8 cellular contexts compared by ENCODE assay signal in the genomic region with DNA sequence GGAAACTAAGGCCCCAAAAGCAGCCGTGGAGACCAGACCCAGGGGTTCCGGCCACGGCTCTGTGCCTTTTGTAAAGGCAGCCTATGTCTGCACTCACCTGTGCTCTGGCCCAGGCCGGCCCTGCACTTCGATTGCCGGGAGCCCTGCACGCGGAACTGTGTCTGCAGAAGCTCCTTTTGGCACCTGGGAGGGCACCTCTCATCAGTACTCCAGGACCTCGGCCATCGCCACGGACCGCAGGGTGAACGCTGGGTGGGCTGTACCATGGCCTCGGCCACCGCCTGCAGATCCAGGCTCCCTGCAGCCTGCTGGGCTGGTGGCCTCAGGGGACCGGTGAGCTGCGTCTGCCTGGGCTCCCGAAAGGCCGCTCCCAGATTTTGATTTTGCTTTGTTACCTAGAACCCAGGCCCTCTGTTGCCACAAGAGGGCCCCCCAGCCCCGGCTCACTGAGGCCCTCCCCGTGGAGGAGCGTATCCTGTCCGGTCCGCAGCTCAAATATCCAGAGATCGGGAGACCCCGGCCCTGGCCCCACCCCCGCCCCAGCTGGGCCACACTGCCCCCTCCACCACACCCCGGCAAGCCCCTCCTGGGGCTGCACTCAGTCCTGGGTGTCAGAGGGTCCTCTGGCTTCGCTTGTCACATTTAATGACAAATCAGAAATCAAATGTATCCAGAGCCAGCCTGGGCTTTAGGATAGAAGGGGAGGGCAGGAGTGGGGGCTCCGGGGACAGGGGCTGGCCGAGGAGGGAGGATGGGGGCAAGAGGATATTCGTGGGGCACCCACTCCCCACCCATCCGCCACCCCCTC.
DNase-seq lines count a peak whose midpoint lies in the region; ATAC-seq, FAIRE-seq and TF ChIP-seq lines count a peak whose summit lies in the region.

No MANE protein-coding gene starts in this region.

- WGBS in HepG2 (ENCODE audit: low lambda C conversion rate): 18% methylated on average over 17 of the region's 33 CpGs

- CTCF ChIA-PET in HepG2 (lab: Yijun Ruan, JAX; ENCODE audit: low intra/inter-chr PET ratio, low total read pairs): interaction anchor here (2.2 kb wide), 1 partner anchor 225 kb away, joined by 18 read pairs; no protein-coding TSS in a partner anchor

- peak overlapping the region; percentile 83 for H3K4me2 ChIP-seq in HepG2 (ENCODE audit: low read depth, low read length)

- DNase-seq in NCI-H2081 (lab: John Stamatoyannopoulos, UW): peak; percentile 51 to 65
- no peak for DNase-seq in NCI-H2081 treated with DMSO at 0.1 percent for 48 hours (lab: John Stamatoyannopoulos, UW)
- DNase-seq in NCI-H2171 treated with DMSO at 0.1 percent for 48 hours (lab: John Stamatoyannopoulos, UW): peak; percentile 67
- peak; percentile 26 for DNase-seq in activated CD4-positive, CD25-positive, alpha-beta regulatory T cell treated with anti-CD3 and anti-CD28 coated beads, Interleukin-2, amount 50 U/mL, for 16 hours (ENCODE audit: low read depth, low spot score)
- DNase-seq in central memory CD8-positive, alpha-beta T cell (ENCODE audit: low spot score in 2 of 2): peak in 1 of 2 donors; percentile 27
- peak; percentile 48 for DNase-seq in HepG2 (ENCODE audit: low spot score)
- DNase-seq in stimulated activated CD4-positive, alpha-beta T cell treated with anti-CD3 and anti-CD28 coated beads, Interleukin-2, amount 100 ng/mL, for 48 hours: peak; percentile 57 to 65

- peak; percentile 60 for FAIRE-seq in HepG2 (lab: Jason Lieb, UNC)

- H3K4me3 ChIP-seq in HepG2 (replicated peaks in 1 of 3; ENCODE audit: insufficient read depth in 1 of 3, low read depth in 2 of 3, low read length in 3 of 3): peak overlapping the region; percentile 35 to 66 (median 43); a peak in 5 of 6 replicates

- H3K4me3 Mint-ChIP-seq in central memory CD8-positive, alpha-beta T cell: no peak overlapping the region

- H3K4me1 Mint-ChIP-seq in central memory CD8-positive, alpha-beta T cell: no peaks in the 10 kb centered on the region

- TF ChIP-seq CTCF in HepG2 (CRISPR knock-in tag; IDR thresholded peaks at IDR 0.05): peak; percentile 87

- POLR2A ChIA-PET in HepG2 (lab: Yijun Ruan, JAX): no interaction called here

- BruUV-seq in HepG2 (replicated peaks; lab: Mats Ljungman, UMichigan): no TSS peak

- no peak for TF ChIP-seq POLR2A in HepG2 (IDR thresholded peaks at IDR 0.05; ENCODE audit: insufficient read depth in 1 of 2, low read depth in 2 of 2, low read length in 2 of 2)

- intact Hi-C loops in HepG2 (cut with micrococcal nuclease; ENCODE audit: unreplicated experiment): loop anchor here (5.0 kb wide), 1 partner anchor 229 kb away; no protein-coding TSS in a partner anchor

- no peak overlapping the region for H2AFZ ChIP-seq in HepG2 (ENCODE audit: low read length)

- peak overlapping the region; percentile 17; the same call in 1 of the 2 replicates for H3K9ac ChIP-seq in HepG2 (ENCODE audit: insufficient read depth, low read depth, low read length)

- no peaks in the 10 kb centered on the region; the same call in 1 of the 2 replicates for H3K9me3 ChIP-seq in HepG2 (ENCODE audit: low read length)

- ATAC-seq in central memory CD8-positive, alpha-beta T cell (replicated peaks; ENCODE audit: extremely low read depth, poor library complexity, severe bottlenecking): peak; percentile 43
- ATAC-seq in HepG2 (peak; percentile 98), HG03378 (IDR thresholded peaks at IDR 0.05; ENCODE audit: unreplicated experiment) (no peak)

- no peak overlapping the region for H3K27ac ChIP-seq in HepG2 (ENCODE audit: extremely low read length, insufficient read depth, low read length)

- peaks cover 0 to 43% of the 10 kb centered on the region in 2 experiments; a peak in 4 of 5 replicates for H3K27me3 ChIP-seq in HepG2 (ENCODE audit: control insufficient read depth in 1 of 2, insufficient read depth in 2 of 2, low read length in 2 of 2)

- no peaks in the 10 kb centered on the region for H4K20me1 ChIP-seq in HepG2 (ENCODE audit: insufficient read depth, low read length)

- no peaks in the 10 kb centered on the region for H3K79me2 ChIP-seq in HepG2 (ENCODE audit: insufficient read depth, low read length)

- H3K27ac Mint-ChIP-seq in central memory CD8-positive, alpha-beta T cell (ENCODE audit: low read depth): no peak overlapping the region

- no peak for TF ChIP-seq EP300 in HepG2 (IDR thresholded peaks at IDR 0.05; ENCODE audit: low read depth in 2 of 2, low read length in 2 of 2)
- TF ChIP-seq EP300 in HepG2 (CRISPR knock-in tag; IDR thresholded peaks at IDR 0.05; ENCODE audit: borderline replicate concordance): no peak

- no peaks in the 10 kb centered on the region for H3K36me3 Mint-ChIP-seq in central memory CD8-positive, alpha-beta T cell (ENCODE audit: insufficient read depth)

- H3K27me3 Mint-ChIP-seq in central memory CD8-positive, alpha-beta T cell: peaks cover 28% of the 10 kb centered on the region

- no peaks in the 10 kb centered on the region for H3K36me3 ChIP-seq in HepG2 (replicated peaks in 1 of 2; ENCODE audit: control insufficient read depth in 1 of 2, insufficient read depth in 2 of 2, low read length in 2 of 2)

- TF ChIP-seq RAD21 in HepG2 (CRISPR knock-in tag; IDR thresholded peaks at IDR 0.05): peak; percentile 79; the same call in 1 of the 2 replicates

- peaks cover 15% of the 10 kb centered on the region for H3K4me1 ChIP-seq in HepG2 (ENCODE audit: insufficient read depth, low read length)

- H3K9me3 Mint-ChIP-seq in central memory CD8-positive, alpha-beta T cell: no peaks in the 10 kb centered on the region

- in situ Hi-C loops in HepG2 (cut with HindIII; ENCODE audit: extremely low pct_ligation_motif_present, low pct_unique_long_range_greater_than_20kb): no loop called here

TF ChIP-seq in HepG2, 621 proteins besides CTCF, POLR2A, EP300 and RAD21 (continues in another document):
- peak; percentile 41; the same call in 1 of the 2 replicates for TF ChIP-seq ZMAT3 (CRISPR knock-in tag; conservative IDR thresholded peaks at IDR 0.05)
- TF ChIP-seq HOXA5 (CRISPR knock-in tag; IDR thresholded peaks at IDR 0.05): peak; percentile 69; the same call in 1 of the 2 replicates
- TF ChIP-seq, protein P1, sequence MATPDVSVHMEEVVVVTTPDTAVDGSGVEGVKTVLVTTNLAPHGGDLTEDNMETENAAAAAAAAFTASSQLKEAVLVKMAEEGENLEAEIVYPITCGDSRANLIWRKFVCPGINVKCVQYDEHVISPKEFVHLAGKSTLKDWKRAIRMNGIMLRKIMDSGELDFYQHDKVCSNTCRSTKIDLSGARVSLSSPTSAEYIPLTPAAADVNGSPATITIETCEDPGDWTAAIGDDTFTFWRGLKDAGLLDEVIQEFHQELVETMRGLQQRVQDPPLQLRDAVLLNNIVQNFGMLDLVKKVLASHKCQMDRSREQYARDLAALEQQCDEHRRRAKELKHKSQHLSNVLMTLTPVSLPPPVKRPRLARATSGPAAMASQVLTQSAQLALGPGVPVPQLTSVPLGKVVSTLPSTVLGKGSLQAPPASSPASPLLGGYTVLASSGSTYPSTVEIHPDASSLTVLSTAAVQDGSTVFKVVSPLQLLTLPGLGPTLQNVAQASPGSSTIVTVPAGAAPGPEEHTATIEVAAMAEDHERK (CRISPR knock-in tag; IDR thresholded peaks at IDR 0.05; ENCODE audit: low read depth): no peak
- TF ChIP-seq ZNF350 (CRISPR knock-in tag; IDR thresholded peaks at IDR 0.05; ENCODE audit: borderline replicate concordance, low read depth): no peak
- no peak for TF ChIP-seq LCORL (IDR thresholded peaks at IDR 0.05)
- TF ChIP-seq LCORL (CRISPR knock-in tag; IDR thresholded peaks at IDR 0.05): 0 out of 2 replicates have a peak, but pooled peaks have one; percentile 44
- 0 out of 2 replicates have a peak, but pooled peaks have one; percentile 47 for TF ChIP-seq ZNF501 (CRISPR knock-in tag; IDR thresholded peaks at IDR 0.05)
- TF ChIP-seq YY1 (IDR thresholded peaks at IDR 0.05; ENCODE audit: insufficient read depth, insufficient replicate concordance, low read depth, low read length): peak; percentile 12
- TF ChIP-seq, protein P2, sequence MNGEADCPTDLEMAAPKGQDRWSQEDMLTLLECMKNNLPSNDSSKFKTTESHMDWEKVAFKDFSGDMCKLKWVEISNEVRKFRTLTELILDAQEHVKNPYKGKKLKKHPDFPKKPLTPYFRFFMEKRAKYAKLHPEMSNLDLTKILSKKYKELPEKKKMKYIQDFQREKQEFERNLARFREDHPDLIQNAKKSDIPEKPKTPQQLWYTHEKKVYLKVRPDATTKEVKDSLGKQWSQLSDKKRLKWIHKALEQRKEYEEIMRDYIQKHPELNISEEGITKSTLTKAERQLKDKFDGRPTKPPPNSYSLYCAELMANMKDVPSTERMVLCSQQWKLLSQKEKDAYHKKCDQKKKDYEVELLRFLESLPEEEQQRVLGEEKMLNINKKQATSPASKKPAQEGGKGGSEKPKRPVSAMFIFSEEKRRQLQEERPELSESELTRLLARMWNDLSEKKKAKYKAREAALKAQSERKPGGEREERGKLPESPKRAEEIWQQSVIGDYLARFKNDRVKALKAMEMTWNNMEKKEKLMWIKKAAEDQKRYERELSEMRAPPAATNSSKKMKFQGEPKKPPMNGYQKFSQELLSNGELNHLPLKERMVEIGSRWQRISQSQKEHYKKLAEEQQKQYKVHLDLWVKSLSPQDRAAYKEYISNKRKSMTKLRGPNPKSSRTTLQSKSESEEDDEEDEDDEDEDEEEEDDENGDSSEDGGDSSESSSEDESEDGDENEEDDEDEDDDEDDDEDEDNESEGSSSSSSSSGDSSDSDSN (CRISPR knock-in tag; IDR thresholded peaks at IDR 0.05): 0 out of 2 replicates have a peak, but pooled peaks have one; percentile 14
- TF ChIP-seq TBX2 (CRISPR knock-in tag; IDR thresholded peaks at IDR 0.05; ENCODE audit: borderline replicate concordance): 0 out of 2 replicates have a peak, but pooled peaks have one; percentile 20
- TF ChIP-seq ZNF768 (CRISPR knock-in tag; IDR thresholded peaks at IDR 0.05): 0 out of 2 replicates have a peak, but pooled peaks have one; percentile 37
